Comparison of ENCODE assay signal across 24 cellular contexts in the genomic region with DNA sequence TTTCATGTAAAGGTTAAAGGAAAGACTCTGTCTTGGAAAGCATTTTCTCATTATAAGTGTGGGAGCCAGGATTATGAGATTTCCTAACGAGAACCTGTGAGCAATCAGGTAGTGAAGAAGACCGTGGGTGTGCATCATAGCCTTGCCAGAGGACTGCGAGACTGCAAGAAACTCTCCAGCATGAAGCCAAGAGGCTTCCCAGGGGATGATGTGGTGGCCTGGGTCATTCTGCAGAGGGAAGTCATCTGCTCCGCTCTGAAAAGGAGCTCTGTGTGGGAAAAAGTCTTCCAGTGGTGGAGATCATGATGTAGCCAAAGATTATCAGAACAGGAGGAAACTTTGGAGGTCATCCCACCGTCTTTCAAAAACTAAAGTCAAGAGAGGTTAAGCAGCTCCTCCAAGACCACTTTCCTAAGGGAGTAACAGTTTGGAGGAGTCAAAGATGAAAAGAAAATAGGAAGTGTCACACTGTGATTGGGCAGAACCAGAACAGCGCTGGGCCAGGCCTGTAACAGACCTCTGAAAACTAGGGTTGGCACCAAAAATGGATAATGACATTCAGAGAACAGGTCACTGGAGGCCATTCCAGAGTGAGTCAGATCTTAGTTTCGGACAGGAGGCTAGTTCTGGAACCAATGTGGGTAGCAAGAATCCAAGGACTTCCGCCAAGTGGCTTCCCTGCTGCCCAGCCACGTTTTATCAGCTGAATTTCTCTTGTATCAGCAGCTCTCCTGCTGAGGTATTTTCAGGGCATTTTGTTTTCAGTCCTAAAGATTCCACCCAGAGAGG.
"Had no signal": no experiment of that assay in that cellular context is flagged by ENCODE, and none has a peak within 500 bp of the region (broad histone marks: within the 10 kb centered on the region; RNA-seq: fewer than 3 reads in every experiment).

No MANE protein-coding gene starts in this region.

- H3K27me3 Mint-ChIP-seq: activated CD4-positive, alpha-beta T cell treated with anti-CD3 and anti-CD28 coated beads for 36 hours; naive thymus-derived CD4-positive, alpha-beta T cell had no signal

- H3K27ac Mint-ChIP-seq: activated CD4-positive, alpha-beta T cell treated with anti-CD3 and anti-CD28 coated beads for 36 hours; activated naive CD4-positive, alpha-beta T cell treated with anti-CD3 and anti-CD28 coated beads, Interleukin-2, amount 50 U/mL, for 72 hours; activated T-cell treated with anti-CD3 and anti-CD28 coated beads, Interleukin-2, amount 50 U/mL, for 72 hours; brain; naive thymus-derived CD4-positive, alpha-beta T cell had no signal

- H3K79me2 ChIP-seq: hepatocyte had no signal

- H3K36me3 ChIP-seq: gastroesophageal sphincter, ovary, prostate gland, suprapubic skin, tibial artery had no signal

- H3K36me3 Mint-ChIP-seq: activated naive CD4-positive, alpha-beta T cell treated with anti-CD3 and anti-CD28 coated beads, Interleukin-2, amount 50 U/mL, for 72 hours; brain; naive thymus-derived CD4-positive, alpha-beta T cell had no signal

- H3K27me3 ChIP-seq: gastroesophageal sphincter, hepatocyte, ovary, suprapubic skin, tibial artery had no signal

- H3K4me3 Mint-ChIP-seq: activated CD4-positive, alpha-beta T cell treated with anti-CD3 and anti-CD28 coated beads for 36 hours; activated T-cell treated with anti-CD3 and anti-CD28 coated beads, Interleukin-2, amount 50 U/mL, for 72 hours; brain; naive thymus-derived CD4-positive, alpha-beta T cell had no signal

- H3K4me1 ChIP-seq: gastroesophageal sphincter, prostate gland, tibial artery had no signal

- ATAC-seq: activated CD4-positive, alpha-beta T cell treated with anti-CD3 and anti-CD28 coated beads for 36 hours; activated naive CD4-positive, alpha-beta T cell treated with anti-CD3 and anti-CD28 coated beads, Interleukin-2, amount 50 U/mL, for 72 hours; activated T-cell treated with anti-CD3 and anti-CD28 coated beads, Interleukin-2, amount 50 U/mL, for 72 hours; esophagus mucosa; gastroesophageal sphincter; left ventricle myocardium superior had no signal

- H3K27ac ChIP-seq: gastroesophageal sphincter, hepatocyte, ovary, prostate gland, suprapubic skin, tibial artery had no signal

- H3K9me3 ChIP-seq: gastroesophageal sphincter, ovary, prostate gland, suprapubic skin, tibial artery had no signal

- DNase-seq: activated CD4-positive, alpha-beta T cell treated with anti-CD3 and anti-CD28 coated beads for 36 hours; activated CD4-positive, CD25-positive, alpha-beta regulatory T cell; activated naive CD4-positive, alpha-beta T cell; activated T-cell treated with anti-CD3 and anti-CD28 coated beads for 4 hours; activated T-cell treated with anti-CD3 and anti-CD28 coated beads, Interleukin-2, amount 50 U/mL, for 72 hours; anterior cingulate cortex; cortex of kidney; left cardiac atrium; left ventricle myocardium superior; naive thymus-derived CD4-positive, alpha-beta T cell; ovary; stimulated activated CD4-positive, alpha-beta T cell treated with anti-CD3 and anti-CD28 coated beads, Interleukin-15, amount 100 ng/mL, for 24 hours; stimulated activated CD4-positive, alpha-beta T cell treated with anti-CD3 and anti-CD28 coated beads, Interleukin-2, amount 100 ng/mL, for 24 hours; stimulated activated naive CD4-positive, alpha-beta T cell; T-helper 2 cell; tibial artery had no signal

- H2AFZ ChIP-seq: hepatocyte had no signal

- H3K4me2 ChIP-seq: hepatocyte had no signal

- FAIRE-seq: keratinocyte had no signal

- H3K4me1 Mint-ChIP-seq: activated CD4-positive, alpha-beta T cell treated with anti-CD3 and anti-CD28 coated beads for 36 hours; naive thymus-derived CD4-positive, alpha-beta T cell had no signal

- H3K4me3 ChIP-seq: gastroesophageal sphincter, hepatocyte, ovary, prostate gland, suprapubic skin, tibial artery had no signal
